ENCODE assay signal across 20 cellular contexts in genomic region chr4:14566518-14566917, GRCh38.
DNase-seq lines count a peak whose midpoint lies in the region; ATAC-seq and TF ChIP-seq lines count a peak whose summit lies in the region.
"Had no signal": no experiment of that assay in that cellular context is flagged by ENCODE, and none has a peak within 500 bp of the region (broad histone marks: within the 10 kb centered on the region; RNA-seq: fewer than 3 reads in every experiment).

No MANE protein-coding gene starts in this region.

- H3K27me3 Mint-ChIP-seq in activated T-cell treated with anti-CD3 and anti-CD28 coated beads, Interleukin-2, amount 50 U/mL, for 4 hours (ENCODE audit: low read depth), result no peaks in the 10 kb centered on the region
- peaks cover 9% of the 10 kb centered on the region for H3K27me3 Mint-ChIP-seq in stimulated activated naive CD8-positive, alpha-beta T cell treated with anti-CD3 and anti-CD28 coated beads, Interleukin-15, amount 100 ng/mL, for 72 hours
- H3K27me3 Mint-ChIP-seq in CD4-positive, alpha-beta T cell, result no peaks in the 10 kb centered on the region
- H3K27me3 Mint-ChIP-seq: activated naive CD4-positive, alpha-beta T cell treated with anti-CD3 and anti-CD28 coated beads, Interleukin-2, amount 10 ng/mL, durations not matched to agents 7 days and 5 days; CD4-positive, CD25-positive, alpha-beta regulatory T cell; stimulated activated naive CD8-positive, alpha-beta T cell treated with anti-CD3 and anti-CD28 coated beads, Interleukin-15, Interleukin-2, amounts not matched to agents 100 ng/mL and 50 ng/mL, for 24 hours had no signal

- peak; percentile 70 to 72 for ATAC-seq in activated T-cell treated with anti-CD3 and anti-CD28 coated beads, Interleukin-2, amount 50 U/mL, for 4 hours
- ATAC-seq in stimulated activated naive CD8-positive, alpha-beta T cell treated with anti-CD3 and anti-CD28 coated beads, Interleukin-15, amount 100 ng/mL, for 72 hours, result peak; percentile 66
- no peak for ATAC-seq in GM19452 (IDR thresholded peaks at IDR 0.05; ENCODE audit: unreplicated experiment)
- ATAC-seq in CD4-positive, alpha-beta T cell (ENCODE audit: poor library complexity), result no peak

- no peak overlapping the region for H3K4me3 Mint-ChIP-seq in activated T-cell treated with anti-CD3 and anti-CD28 coated beads, Interleukin-2, amount 50 U/mL, for 4 hours
- no peak overlapping the region for H3K4me3 Mint-ChIP-seq in stimulated activated naive CD8-positive, alpha-beta T cell treated with anti-CD3 and anti-CD28 coated beads, Interleukin-15, amount 100 ng/mL, for 72 hours
- H3K4me3 Mint-ChIP-seq in CD4-positive, alpha-beta T cell, result no peak overlapping the region
- H3K4me3 Mint-ChIP-seq: activated naive CD4-positive, alpha-beta T cell treated with anti-CD3 and anti-CD28 coated beads, Interleukin-2, amount 10 ng/mL, durations not matched to agents 7 days and 5 days; CD4-positive, CD25-positive, alpha-beta regulatory T cell; stimulated activated naive CD8-positive, alpha-beta T cell treated with anti-CD3 and anti-CD28 coated beads, Interleukin-15, Interleukin-2, amounts not matched to agents 100 ng/mL and 50 ng/mL, for 24 hours; T-helper 1 cell treated with Interleukin-12 subunit alpha and Interleukin-12 subunit beta and Interleukin-4 antibody, amounts not matched to agents 30 μg/mL and 1 μg/mL, for 36 hours had no signal

- CTCF ChIA-PET in CD4-positive, alpha-beta T cell (lab: Charles Lee), result no interaction called here

- POLR2A ChIA-PET in CD4-positive, alpha-beta T cell (lab: Charles Lee), result no interaction called here

- H3K9me3 ChIP-seq in CD4-positive, alpha-beta T cell (ENCODE audit: control insufficient read depth, low read length), result no peaks in the 10 kb centered on the region

- H3K4me1 Mint-ChIP-seq in activated T-cell treated with anti-CD3 and anti-CD28 coated beads, Interleukin-2, amount 50 U/mL, for 4 hours (ENCODE audit: low read depth), result no peaks in the 10 kb centered on the region
- peaks cover 5% of the 10 kb centered on the region for H3K4me1 Mint-ChIP-seq in stimulated activated naive CD8-positive, alpha-beta T cell treated with anti-CD3 and anti-CD28 coated beads, Interleukin-15, amount 100 ng/mL, for 72 hours
- no peaks in the 10 kb centered on the region for H3K4me1 Mint-ChIP-seq in CD4-positive, alpha-beta T cell (ENCODE audit: low read depth)
- H3K4me1 Mint-ChIP-seq: activated naive CD4-positive, alpha-beta T cell treated with anti-CD3 and anti-CD28 coated beads, Interleukin-2, amount 10 ng/mL, durations not matched to agents 7 days and 5 days; CD4-positive, CD25-positive, alpha-beta regulatory T cell had no signal

- no peaks in the 10 kb centered on the region for H3K36me3 Mint-ChIP-seq in activated T-cell treated with anti-CD3 and anti-CD28 coated beads, Interleukin-2, amount 50 U/mL, for 4 hours (ENCODE audit: insufficient read depth)
- no peaks in the 10 kb centered on the region for H3K36me3 Mint-ChIP-seq in CD4-positive, alpha-beta T cell (ENCODE audit: low read depth)
- H3K36me3 Mint-ChIP-seq: activated naive CD4-positive, alpha-beta T cell treated with anti-CD3 and anti-CD28 coated beads, Interleukin-2, amount 10 ng/mL, durations not matched to agents 7 days and 5 days; CD4-positive, CD25-positive, alpha-beta regulatory T cell had no signal

- no peak overlapping the region for H3K27ac Mint-ChIP-seq in stimulated activated naive CD8-positive, alpha-beta T cell treated with anti-CD3 and anti-CD28 coated beads, Interleukin-15, amount 100 ng/mL, for 72 hours
- H3K27ac Mint-ChIP-seq in CD4-positive, alpha-beta T cell, result no peak overlapping the region
- H3K27ac Mint-ChIP-seq: activated naive CD4-positive, alpha-beta T cell treated with anti-CD3 and anti-CD28 coated beads, Interleukin-2, amount 10 ng/mL, durations not matched to agents 7 days and 5 days; CD4-positive, CD25-positive, alpha-beta regulatory T cell; stimulated activated naive CD8-positive, alpha-beta T cell treated with anti-CD3 and anti-CD28 coated beads, Interleukin-15, Interleukin-2, amounts not matched to agents 100 ng/mL and 50 ng/mL, for 24 hours; T-helper 1 cell treated with Interleukin-12 subunit alpha and Interleukin-12 subunit beta and Interleukin-4 antibody, amounts not matched to agents 30 μg/mL and 1 μg/mL, for 36 hours had no signal

- no peak for DNase-seq in activated T-cell treated with anti-CD3 and anti-CD28 coated beads, Interleukin-2, amount 50 U/mL, for 4 hours
- DNase-seq in activated T-cell treated with anti-CD3 and anti-CD28 coated beads for 4 hours (no peak), T1000 (lab: John Stamatoyannopoulos, UW) (peak; percentile 68), fibroblast of mammary gland (ENCODE audit: low read depth) (peak; percentile 52), NCI-H345 treated with DMSO at 0.1 percent for 48 hours (lab: John Stamatoyannopoulos, UW; ENCODE audit: unreplicated experiment) (no peak)
- no peak for DNase-seq in stimulated activated naive CD8-positive, alpha-beta T cell treated with anti-CD3 and anti-CD28 coated beads, Interleukin-15, amount 100 ng/mL, for 72 hours
- DNase-seq in CD4-positive, alpha-beta T cell, result no peak
- DNase-seq: activated CD8-positive, alpha-beta memory T cell treated with anti-CD3 and anti-CD28 coated beads, Interleukin-2, amount 50 U/mL, for 48 hours; activated naive CD4-positive, alpha-beta T cell treated with anti-CD3 and anti-CD28 coated beads, Interleukin-2, amount 10 ng/mL, durations not matched to agents 7 days and 5 days; caudate nucleus; CD4-positive, CD25-positive, alpha-beta regulatory T cell; effector CD4-positive, alpha-beta T cell; foreskin melanocyte; NCI-H1436 treated with DMSO at 0.1 percent for 48 hours; NK-92 treated with Interleukin-12 subunit alpha and Interleukin-12 subunit beta, amount 100 ng/mL, for 24 hours; Right ventricle myocardium superior had no signal

- no peaks in the 10 kb centered on the region for H3K27me3 ChIP-seq in CD4-positive, alpha-beta T cell (ENCODE audit: control insufficient read depth, insufficient read depth, low read length)

- no peak overlapping the region for H3K4me3 ChIP-seq in fibroblast of mammary gland (ENCODE audit: control insufficient read depth, low read depth, low read length)
- H3K4me3 ChIP-seq: smooth muscle cell had no signal

- intact Hi-C loops in CD4-positive, alpha-beta T cell (cut with DNase I, micrococcal nuclease), result no loop called here

- TF ChIP-seq CTCF in fibroblast of mammary gland (conservative IDR thresholded peaks at IDR 0.05; ENCODE audit: control insufficient read depth, insufficient read depth, low read depth, low read length), result no peak
- no peak for TF ChIP-seq CTCF in CD4-positive, alpha-beta T cell (IDR thresholded peaks at IDR 0.05)

- peaks cover 7% of the 10 kb centered on the region for H3K9me3 Mint-ChIP-seq in activated T-cell treated with anti-CD3 and anti-CD28 coated beads, Interleukin-2, amount 50 U/mL, for 4 hours
- H3K9me3 Mint-ChIP-seq in stimulated activated naive CD8-positive, alpha-beta T cell treated with anti-CD3 and anti-CD28 coated beads, Interleukin-15, amount 100 ng/mL, for 72 hours, result peaks cover 7 to 20% of the 10 kb centered on the region in 2 donors
- peaks cover 5% of the 10 kb centered on the region for H3K9me3 Mint-ChIP-seq in CD4-positive, alpha-beta T cell
- H3K9me3 Mint-ChIP-seq: activated naive CD4-positive, alpha-beta T cell treated with anti-CD3 and anti-CD28 coated beads, Interleukin-2, amount 10 ng/mL, durations not matched to agents 7 days and 5 days had no signal

- no peak overlapping the region for H3K27ac ChIP-seq in CD4-positive, alpha-beta T cell (ENCODE audit: low read depth, low read length)

Comparison
In these comparisons a context has a peak if more than half of its experiments do, and no peak if none do; other contexts are left out.
1. ATAC-seq: peak in activated T-cell treated with anti-CD3 and anti-CD28 coated beads, Interleukin-2, amount 50 U/mL, for 4 hours (2 of 2) and stimulated activated naive CD8-positive, alpha-beta T cell treated with anti-CD3 and anti-CD28 coated beads, Interleukin-15, amount 100 ng/mL, for 72 hours (single experiment); none in GM19452 (single experiment) and CD4-positive, alpha-beta T cell (single experiment).
2. DNase-seq: peak in T1000 (single experiment) and fibroblast of mammary gland (single experiment); none in activated T-cell treated with anti-CD3 and anti-CD28 coated beads, Interleukin-2, amount 50 U/mL, for 4 hours (single experiment), activated T-cell treated with anti-CD3 and anti-CD28 coated beads for 4 hours (single experiment), stimulated activated naive CD8-positive, alpha-beta T cell treated with anti-CD3 and anti-CD28 coated beads, Interleukin-15, amount 100 ng/mL, for 72 hours (0 of 2), NCI-H345 treated with DMSO at 0.1 percent for 48 hours (single experiment) and CD4-positive, alpha-beta T cell (0 of 10).